Comparison of ENCODE assay signal across 20 cellular contexts in the genomic region with DNA sequence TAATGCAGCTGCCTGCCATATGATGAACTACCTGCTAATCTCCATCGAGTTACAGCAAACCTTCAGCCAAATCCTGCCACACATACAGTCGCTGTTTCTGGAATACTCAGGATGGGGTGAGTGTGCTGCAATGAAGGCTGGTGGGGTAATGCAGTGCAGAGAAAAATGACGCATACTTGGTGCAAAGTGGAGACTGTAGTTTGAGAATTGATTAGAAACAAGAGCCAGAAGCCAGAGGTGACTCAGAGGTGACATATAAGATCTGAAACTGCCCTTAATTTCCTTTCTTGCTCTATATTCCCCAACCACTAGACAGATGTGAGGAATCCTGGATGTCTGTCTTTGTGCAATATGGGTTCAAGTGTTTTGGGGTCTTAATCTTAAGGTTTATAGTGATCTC. TPM values are rescaled to one million over a fixed set of nuclear protein-coding genes. Genes with fewer than 3 reads are reported as not detected.
DNase-seq lines count a peak whose midpoint lies in the region; ATAC-seq and TF ChIP-seq lines count a peak whose summit lies in the region.
"Had no signal": no experiment of that assay in that cellular context is flagged by ENCODE, and none has a peak within 500 bp of the region (broad histone marks: within the 10 kb centered on the region; RNA-seq: fewer than 3 reads in every experiment).

No MANE protein-coding gene starts in this region.

- intact Hi-C loops in activated CD4-positive, alpha-beta T cell treated with anti-CD3 and anti-CD28 coated beads for 36 hours (cut with DNase I, micrococcal nuclease): no loop called here

- no peaks in the 10 kb centered on the region for H3K9me3 Mint-ChIP-seq in activated CD4-positive, alpha-beta T cell treated with anti-CD3 and anti-CD28 coated beads for 36 hours (ENCODE audit: low read depth)
- H3K9me3 Mint-ChIP-seq: CD8-positive, alpha-beta memory T cell had no signal

- TF ChIP-seq CTCF in epithelial cell of esophagus (IDR thresholded peaks at IDR 0.05; ENCODE audit: insufficient read depth, low read depth, low read length, missing control alignments): no peak

- ATAC-seq in activated CD4-positive, alpha-beta T cell treated with anti-CD3 and anti-CD28 coated beads for 36 hours: peak; percentile 36
- no peak for ATAC-seq in GM19035 (IDR thresholded peaks at IDR 0.05; ENCODE audit: unreplicated experiment)
- ATAC-seq in GM21447 (IDR thresholded peaks at IDR 0.05; ENCODE audit: unreplicated experiment): no peak
- no peak for ATAC-seq in HG02884 (IDR thresholded peaks at IDR 0.05; ENCODE audit: unreplicated experiment)

- no peak overlapping the region for H3K4me3 ChIP-seq in epithelial cell of esophagus (ENCODE audit: low read length)
- H3K4me3 ChIP-seq: BLaER1 had no signal

- H3K27ac Mint-ChIP-seq in activated CD4-positive, alpha-beta T cell treated with anti-CD3 and anti-CD28 coated beads for 36 hours: no peak overlapping the region

- POLR2A ChIA-PET in activated CD4-positive, alpha-beta T cell treated with anti-CD3 and anti-CD28 coated beads for 36 hours (lab: Charles Lee): no interaction called here

- CTCF ChIA-PET in activated CD4-positive, alpha-beta T cell treated with anti-CD3 and anti-CD28 coated beads for 36 hours (lab: Charles Lee): no interaction called here

- H3K27me3 Mint-ChIP-seq in activated CD4-positive, alpha-beta T cell treated with anti-CD3 and anti-CD28 coated beads for 36 hours: peaks cover 9% of the 10 kb centered on the region

- no peaks in the 10 kb centered on the region for H3K4me1 Mint-ChIP-seq in activated CD4-positive, alpha-beta T cell treated with anti-CD3 and anti-CD28 coated beads for 36 hours
- H3K4me1 Mint-ChIP-seq: CD8-positive, alpha-beta memory T cell had no signal

- no peaks in the 10 kb centered on the region for H3K36me3 Mint-ChIP-seq in activated CD4-positive, alpha-beta T cell treated with anti-CD3 and anti-CD28 coated beads for 36 hours (ENCODE audit: low read depth)

- H3K4me3 Mint-ChIP-seq in activated CD4-positive, alpha-beta T cell treated with anti-CD3 and anti-CD28 coated beads for 36 hours: no peak overlapping the region
- H3K4me3 Mint-ChIP-seq: CD8-positive, alpha-beta memory T cell had no signal

- DNase-seq in activated CD4-positive, alpha-beta T cell treated with anti-CD3 and anti-CD28 coated beads for 36 hours: no peak
- no peak for DNase-seq in activated CD4-positive, alpha-beta T cell treated with anti-CD3 and anti-CD28 coated beads, Interleukin-2, amount 50 U/mL, for 4 hours
- peak; percentile 1 for DNase-seq in MV-4-11 (lab: John Stamatoyannopoulos, UW)
- DNase-seq in epithelial cell of esophagus (ENCODE audit: low read depth): peak; percentile 57
- DNase-seq in NCI-H2171 treated with DMSO at 0.1 percent for 48 hours (lab: John Stamatoyannopoulos, UW): no peak
- DNase-seq: 8988T; CD8-positive, alpha-beta memory T cell; EL; IMR-90; NCI-H1436; NCI-H2081 treated with DMSO at 0.1 percent for 48 hours; NCI-H226; NCI-H69; Right ventricle myocardium superior; SK-N-SH had no signal

RNA-seq across cellular contexts. Expression of a gene that starts 22.0 kb away (rescaled TPM):
- total RNA-seq in activated CD4-positive, alpha-beta T cell treated with anti-CD3 and anti-CD28 coated beads for 36 hours: not detected
- total RNA-seq: CD8-positive, alpha-beta memory T cell; IMR-90; T-helper 1 cell treated with Interleukin-12 subunit alpha and Interleukin-12 subunit beta and Interleukin-4 antibody, amounts not matched to agents 30 ng/mL and 1 ng/mL, for 36 hours had no signal

Comparison
In these comparisons a context has a peak if more than half of its experiments do, and no peak if none do; other contexts are left out.
1. DNase-seq: peak in MV-4-11 (single experiment) and epithelial cell of esophagus (single experiment); none in activated CD4-positive, alpha-beta T cell treated with anti-CD3 and anti-CD28 coated beads for 36 hours (single experiment), activated CD4-positive, alpha-beta T cell treated with anti-CD3 and anti-CD28 coated beads, Interleukin-2, amount 50 U/mL, for 4 hours (0 of 2) and NCI-H2171 treated with DMSO at 0.1 percent for 48 hours (single experiment).